10 cellular contexts compared by ENCODE assay signal in genomic region chr6:129860901-129861665, GRCh38. TPM values are rescaled to one million over a fixed set of nuclear protein-coding genes. Genes with fewer than 3 reads are reported as not detected.
DNase-seq lines count a peak whose midpoint lies in the region; ATAC-seq and TF ChIP-seq lines count a peak whose summit lies in the region.
"Had no signal": no experiment of that assay in that cellular context is flagged by ENCODE, and none has a peak within 500 bp of the region (broad histone marks: within the 10 kb centered on the region; RNA-seq: fewer than 3 reads in every experiment).

Gene TMEM244, minus strand, starts transcription at chr6:129861315. Its CDS starts 127 bp downstream, at chr6:129861188.

- intact Hi-C loops in left ventricle myocardium inferior (cut with micrococcal nuclease), result no loop called here

- H3K27me3 ChIP-seq in left ventricle myocardium inferior (ENCODE audit: low read depth) (no peaks in the 10 kb centered on the region), right atrium auricular region (no peaks in the 10 kb centered on the region), SJSA1 (replicated peaks) (no peaks in the 10 kb centered on the region)

- H3K4me3 ChIP-seq in left ventricle myocardium inferior (peak within 1 kb of the TSS; percentile 36), right atrium auricular region (peak within 1 kb of the TSS in 1 of 2 donors; percentile 14), SJSA1 (peak within 1 kb of the TSS; percentile 38)

- H3K9me3 ChIP-seq in left ventricle myocardium inferior (replicated peaks) (peaks cover 2% of the 10 kb centered on the region), right atrium auricular region (peaks cover 0 to 2% of the 10 kb centered on the region in 2 donors), SJSA1 (replicated peaks) (no peaks in the 10 kb centered on the region)

- TF ChIP-seq CTCF in left ventricle myocardium inferior (IDR thresholded peaks at IDR 0.05; ENCODE audit: borderline replicate concordance), result no peak
- no peak for TF ChIP-seq CTCF in right atrium auricular region (IDR thresholded peaks at IDR 0.05)

- ATAC-seq in HG03135 (IDR thresholded peaks at IDR 0.05; ENCODE audit: unreplicated experiment) (no peak), GM19035 (IDR thresholded peaks at IDR 0.05; ENCODE audit: unreplicated experiment) (no peak)

- H3K4me1 ChIP-seq in left ventricle myocardium inferior (peaks cover 5% of the 10 kb centered on the region), right atrium auricular region (peaks cover 0 to 7% of the 10 kb centered on the region in 2 donors), SJSA1 (replicated peaks) (peaks cover 52% of the 10 kb centered on the region)

- H3K27ac ChIP-seq in left ventricle myocardium inferior (replicated peaks), result no peak within 1 kb of the TSS
- no peak within 1 kb of the TSS for H3K27ac ChIP-seq in right atrium auricular region
- peak within 1 kb of the TSS; percentile 68 for H3K27ac ChIP-seq in SJSA1

- H3K36me3 ChIP-seq in left ventricle myocardium inferior, result no peaks in the 10 kb centered on the region
- no peaks in the 10 kb centered on the region for H3K36me3 ChIP-seq in right atrium auricular region
- no peaks in the 10 kb centered on the region for H3K36me3 ChIP-seq in SJSA1

- DNase-seq in left ventricle myocardium inferior, result no peak
- DNase-seq in right atrium auricular region (ENCODE audit: low spot score), result no peak
- DNase-seq in SJSA1 (ENCODE audit: low read depth in 1 of 2, low spot score in 2 of 2), result peak in 1 of 2 experiments; percentile 57
- peak; percentile 86 for DNase-seq in fibroblast of gingiva (ENCODE audit: low read depth)
- DNase-seq in superior temporal gyrus (ENCODE audit: extremely low spot score), result peak; percentile 63
- DNase-seq in NCI-H510A (lab: John Stamatoyannopoulos, UW), result no peak

RNA-seq across cellular contexts. Expression of gene TMEM244, which starts in this region (rescaled TPM):
- total RNA-seq in left ventricle myocardium inferior (not detected), right atrium auricular region (not detected)
- not detected in 2 replicates for total RNA-seq in SJSA1 (2014; rRNA removed; shearing (Covaris generic))
- total RNA-seq: posterior vena cava, SK-MEL-5 had no signal

Comparison
In these comparisons a context has a peak if more than half of its experiments do, and no peak if none do; other contexts are left out.
1. DNase-seq: peak in fibroblast of gingiva (single experiment) and superior temporal gyrus (single experiment); none in left ventricle myocardium inferior (single experiment), right atrium auricular region (single experiment) and NCI-H510A (single experiment).